In the genomic region with DNA sequence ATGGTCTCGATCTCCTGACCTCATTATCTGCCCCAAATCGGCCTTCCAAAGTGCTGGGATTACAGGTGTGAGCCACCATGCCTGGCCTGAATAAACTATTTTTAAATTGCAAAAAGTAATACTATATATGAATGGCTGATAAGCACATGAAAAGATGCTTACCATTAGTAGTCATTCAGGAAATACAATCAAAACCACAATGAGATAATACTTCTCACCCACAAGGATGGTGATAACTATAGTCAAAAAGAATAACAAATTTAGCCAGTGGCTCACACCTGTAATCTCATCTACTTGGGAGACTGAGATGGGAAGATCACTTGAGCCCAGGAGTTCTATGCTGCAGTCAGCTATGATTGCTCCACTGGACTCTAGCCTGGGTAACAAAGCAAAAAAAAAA, we compare ENCODE assay signal across 15 cellular contexts.
"Had no signal": no experiment of that assay in that cellular context is flagged by ENCODE, and none has a peak within 500 bp of the region (broad histone marks: within the 10 kb centered on the region; RNA-seq: fewer than 3 reads in every experiment).

No MANE protein-coding gene starts in this region.

- H3K9me3 Mint-ChIP-seq: activated T-helper 1 cell treated with anti-CD3 and anti-CD28 coated beads, Interleukin-12 subunit alpha, Interleukin-12 subunit beta, Interleukin-2, Interleukin-4 antibody, amounts not matched to agents 30 ng/mL and 10 ng/mL and 1 ng/mL, durations not matched to agents 14 hours and 24 hours and 36 hours; brain; naive B cell had no signal

- H3K9me3 ChIP-seq: thyroid gland, vagina had no signal

- H3K36me3 ChIP-seq: thyroid gland, vagina had no signal

- DNase-seq: activated naive CD4-positive, alpha-beta T cell treated with Interleukin-2 at 50 U/mL for 16 hours; amniotic stem cell; dermis blood vessel endothelial cell; hypothalamus; left cardiac atrium; naive B cell; posterior cingulate gyrus; stimulated activated CD4-positive, alpha-beta T cell treated with anti-CD3 and anti-CD28 coated beads, Interleukin-15, amount 100 ng/mL, for 24 hours; stimulated activated CD4-positive, alpha-beta T cell treated with anti-CD3 and anti-CD28 coated beads, Interleukin-4, amount 100 ng/mL, for 24 hours; thyroid gland had no signal

- H3K27me3 Mint-ChIP-seq: naive B cell had no signal

- ATAC-seq: esophagus mucosa, left cardiac atrium had no signal

- H3K4me3 Mint-ChIP-seq: activated T-helper 1 cell treated with anti-CD3 and anti-CD28 coated beads, Interleukin-12 subunit alpha, Interleukin-12 subunit beta, Interleukin-2, Interleukin-4 antibody, amounts not matched to agents 30 ng/mL and 10 ng/mL and 1 ng/mL, durations not matched to agents 14 hours and 24 hours and 36 hours had no signal

- H3K27ac ChIP-seq: thyroid gland, vagina had no signal

- H3K36me3 Mint-ChIP-seq: brain, naive B cell had no signal

- H3K27me3 ChIP-seq: thyroid gland, vagina had no signal

- H3K27ac Mint-ChIP-seq: activated T-helper 1 cell treated with anti-CD3 and anti-CD28 coated beads, Interleukin-12 subunit alpha, Interleukin-12 subunit beta, Interleukin-2, Interleukin-4 antibody, amounts not matched to agents 30 ng/mL and 10 ng/mL and 1 ng/mL, durations not matched to agents 14 hours and 24 hours and 36 hours; brain had no signal

- H3K4me3 ChIP-seq: lung, thyroid gland, vagina had no signal
